20 cellular contexts compared by ENCODE assay signal in genomic region chr20:38617011-38617829, GRCh38. TPM values are rescaled to one million over a fixed set of nuclear protein-coding genes. Genes with fewer than 3 reads are reported as not detected.
DNase-seq lines count a peak whose midpoint lies in the region; ATAC-seq, FAIRE-seq and TF ChIP-seq lines count a peak whose summit lies in the region.
"Had no signal": no experiment of that assay in that cellular context is flagged by ENCODE, and none has a peak within 500 bp of the region (broad histone marks: within the 10 kb centered on the region; RNA-seq: fewer than 3 reads in every experiment).

No MANE protein-coding gene starts in this region.

- H3K27me3 ChIP-seq in MG63 (peaks cover 26% of the 10 kb centered on the region), osteoblast (ENCODE audit: insufficient read depth, low read length) (peaks cover 35% of the 10 kb centered on the region)

- H3K4me1 ChIP-seq in osteoblast (ENCODE audit: insufficient read depth, low read length) (peaks cover 6% of the 10 kb centered on the region), kidney (ENCODE audit: control insufficient read depth in 1 of 2, insufficient read depth in 1 of 2, low read depth in 1 of 2, low read length in 2 of 2) (no peaks in the 10 kb centered on the region)
- H3K4me1 ChIP-seq: prostate gland had no signal

- no peak overlapping the region for H2AFZ ChIP-seq in osteoblast (ENCODE audit: low read length)

- TF ChIP-seq CTCF in choroid plexus epithelial cell (conservative IDR thresholded peaks at IDR 0.05; ENCODE audit: low read depth, low read length) (no peak), osteoblast (IDR thresholded peaks at IDR 0.05; ENCODE audit: extremely low read depth, low read depth, low read length) (no peak), kidney (IDR thresholded peaks at IDR 0.05; ENCODE audit: borderline replicate concordance, extremely low read depth, insufficient read depth) (no peak)

- H3K9me3 ChIP-seq in MG63: no peaks in the 10 kb centered on the region
- no peaks in the 10 kb centered on the region for H3K9me3 ChIP-seq in osteoblast (ENCODE audit: low read depth, low read length)
- H3K9me3 ChIP-seq in kidney (ENCODE audit: control insufficient read depth in 1 of 2, low read length in 2 of 2): no peaks in the 10 kb centered on the region
- H3K9me3 ChIP-seq: prostate gland had no signal

- H3K36me3 ChIP-seq in MG63 (no peaks in the 10 kb centered on the region), osteoblast (ENCODE audit: insufficient read depth, low read length) (no peaks in the 10 kb centered on the region), kidney (ENCODE audit: control insufficient read depth in 1 of 2, insufficient read depth in 2 of 2, low read length in 2 of 2) (no peaks in the 10 kb centered on the region)
- H3K36me3 ChIP-seq: prostate gland had no signal

- no peak overlapping the region for H3K4me2 ChIP-seq in osteoblast (ENCODE audit: insufficient read depth, low read length)

- intact Hi-C loops in kidney (cut with DNase I): no loop called here

- no peaks in the 10 kb centered on the region for H4K20me1 ChIP-seq in osteoblast (ENCODE audit: insufficient read depth, low read length)

- DNase-seq in ELF-1 (ENCODE audit: low read depth, low spot score) (peak; percentile 86), MG63 (peak; percentile 61), choroid plexus epithelial cell (ENCODE audit: low read depth) (peak; percentile 63), osteoblast (ENCODE audit: insufficient read length, low spot score, missing footprints) (peak; percentile 77), kidney (no peak), cerebellar cortex (ENCODE audit: low spot score) (no peak)
- no peak for DNase-seq in stimulated activated CD4-positive, alpha-beta T cell treated with anti-CD3 and anti-CD28 coated beads, Interleukin-4, amount 100 ng/mL, for 24 hours
- DNase-seq: activated CD4-positive, alpha-beta T cell treated with anti-CD3 and anti-CD28 coated beads for 48 hours; aorta; CD4-positive, alpha-beta T cell; hypothalamus; NCI-H187; NK-92 treated with Interleukin-12 subunit alpha and Interleukin-12 subunit beta, amount 100 ng/mL, for 24 hours; stimulated activated naive B cell treated with anti-CD40 and anti-IgM and Interleukin-4, amounts not matched to agents 10 μg/mL and 1 μg/mL and 100 μg/mL, for 72 hours; T-cell had no signal

- H3K9ac ChIP-seq in kidney (ENCODE audit: low read length in 2 of 2): no peak overlapping the region

- H3K4me3 ChIP-seq in MG63: no peak overlapping the region
- H3K4me3 ChIP-seq in choroid plexus epithelial cell (ENCODE audit: low read depth, low read length): no peak overlapping the region
- H3K4me3 ChIP-seq in osteoblast (ENCODE audit: insufficient read depth, low read length): no peak overlapping the region
- H3K4me3 ChIP-seq in kidney (ENCODE audit: low read length in 2 of 2): no peak overlapping the region
- H3K4me3 ChIP-seq: prostate gland had no signal

- ATAC-seq in HG02678 (IDR thresholded peaks at IDR 0.05; ENCODE audit: unreplicated experiment): no peak
- ATAC-seq: T-cell had no signal

- H3K27ac ChIP-seq in osteoblast (ENCODE audit: low read depth, low read length) (no peak overlapping the region), kidney (ENCODE audit: low read depth in 2 of 2, low read length in 2 of 2) (no peak overlapping the region)
- H3K27ac ChIP-seq: prostate gland had no signal

- FAIRE-seq in kidney (lab: Jason Lieb, UNC): no peak
- FAIRE-seq: endometrium had no signal

- H3K79me2 ChIP-seq in osteoblast (ENCODE audit: insufficient read depth, low read length): no peaks in the 10 kb centered on the region

RNA-seq across cellular contexts. Expression of gene ARHGAP40, which starts 15.6 kb away (rescaled TPM):
- total RNA-seq in MG63 (2014; rRNA removed; shearing (Covaris generic); ENCODE audit: low replicate concordance): not detected in 2 replicates
- total RNA-seq in osteoblast (not detected in 2 replicates), kidney (20.2 TPM)
- 1.3 TPM for polyA plus RNA-seq in kidney (ENCODE audit: insufficient read depth, low read depth, low replicate concordance)
- total RNA-seq: activated T-helper 1 cell treated with anti-CD3 and anti-CD28 coated beads, Interleukin-12 subunit alpha, Interleukin-12 subunit beta, Interleukin-2, Interleukin-4 antibody, amounts not matched to agents 30 ng/mL and 10 ng/mL and 1 ng/mL, durations not matched to agents 14 hours and 24 hours and 36 hours; aorta; CD4-positive, alpha-beta T cell; mucosa of gallbladder had no signal
- polyA plus RNA-seq: aorta had no signal

RNA-seq across cellular contexts. Expression of gene ADIG, which starts 36.2 kb away (rescaled TPM):
- not detected in 2 replicates for total RNA-seq in MG63 (2014; rRNA removed; shearing (Covaris generic); ENCODE audit: low replicate concordance)
- total RNA-seq in osteoblast (not detected in 2 replicates), kidney (not detected)
- 0.58 TPM for polyA plus RNA-seq in kidney (ENCODE audit: insufficient read depth, low read depth, low replicate concordance)
- total RNA-seq: activated T-helper 1 cell treated with anti-CD3 and anti-CD28 coated beads, Interleukin-12 subunit alpha, Interleukin-12 subunit beta, Interleukin-2, Interleukin-4 antibody, amounts not matched to agents 30 ng/mL and 10 ng/mL and 1 ng/mL, durations not matched to agents 14 hours and 24 hours and 36 hours; aorta; CD4-positive, alpha-beta T cell; mucosa of gallbladder; prostate gland; T-cell had no signal
- polyA plus RNA-seq: aorta had no signal

Comparison
In these comparisons a context has a peak if more than half of its experiments do, and no peak if none do; other contexts are left out.
1. DNase-seq: peak in ELF-1 (single experiment), MG63 (single experiment), choroid plexus epithelial cell (single experiment) and osteoblast (single experiment); none in kidney (single experiment), stimulated activated CD4-positive, alpha-beta T cell treated with anti-CD3 and anti-CD28 coated beads, Interleukin-4, amount 100 ng/mL, for 24 hours (single experiment) and cerebellar cortex (single experiment).
2. RNA of gene ARHGAP40, which starts 15.6 kb away (total RNA-seq): 20.2 TPM in kidney (single experiment); not detected in MG63 and not detected in osteoblast; every median in the first group is over 10 times any median in the second.